ENCODE assay signal across 8 cellular contexts in genomic region chr4:139633661-139634060, GRCh38. TPM values are rescaled to one million over a fixed set of nuclear protein-coding genes. Genes with fewer than 3 reads are reported as not detected.
DNase-seq lines count a peak whose midpoint lies in the region; ATAC-seq and TF ChIP-seq lines count a peak whose summit lies in the region.

No MANE protein-coding gene starts in this region.

- ATAC-seq in activated T-cell treated with anti-CD3 and anti-CD28 coated beads, Interleukin-2, amount 50 U/mL, for 72 hours (replicated peaks in 1 of 2), result no peak
- ATAC-seq in HG03045 (IDR thresholded peaks at IDR 0.05; ENCODE audit: unreplicated experiment), result no peak

- CTCF ChIA-PET in A673 (lab: Charles Lee), result interaction anchor here (0.5 to 1.5 kb wide), 5 partner anchors 27 to 338 kb away, joined by 3 to 18 read pairs (median 5); no protein-coding TSS in a partner anchor
- CTCF ChIA-PET in activated naive CD4-positive, alpha-beta T cell treated with anti-CD3 and anti-CD28 coated beads for 36 hours (lab: Charles Lee), result interaction anchor here (1.1 kb wide), 1 partner anchor 31 kb away, joined by 3 read pairs; no protein-coding TSS in a partner anchor

- in situ Hi-C loops in brain microvascular endothelial cell (cut with HindIII; ENCODE audit: low pct_ligation_motif_present, low sequenced_read_pairs), result no loop called here

- no peaks in the 10 kb centered on the region for H3K27me3 ChIP-seq in A673 (replicated peaks; ENCODE audit: insufficient read depth, low read depth, low read length, poor library complexity)
- H3K27me3 ChIP-seq in HUES6 (ENCODE audit: control insufficient read depth, insufficient read depth, low read length), result peaks cover 35% of the 10 kb centered on the region; the same call in 1 of the 2 replicates
- H3K27me3 ChIP-seq in brain microvascular endothelial cell (replicated peaks), result no peaks in the 10 kb centered on the region
- no peaks in the 10 kb centered on the region for H3K27me3 ChIP-seq in vagina

- H3K27me3 Mint-ChIP-seq in activated T-cell treated with anti-CD3 and anti-CD28 coated beads, Interleukin-2, amount 50 U/mL, for 72 hours (ENCODE audit: low read depth), result peaks cover 41% of the 10 kb centered on the region
- peaks cover 13% of the 10 kb centered on the region for H3K27me3 Mint-ChIP-seq in activated naive CD4-positive, alpha-beta T cell treated with anti-CD3 and anti-CD28 coated beads for 36 hours (ENCODE audit: low read depth)

- H3K36me3 Mint-ChIP-seq in activated T-cell treated with anti-CD3 and anti-CD28 coated beads, Interleukin-2, amount 50 U/mL, for 72 hours (ENCODE audit: insufficient read depth in 2 of 2), result peaks cover 0 to 2% of the 10 kb centered on the region in 2 donors
- no peaks in the 10 kb centered on the region for H3K36me3 Mint-ChIP-seq in activated naive CD4-positive, alpha-beta T cell treated with anti-CD3 and anti-CD28 coated beads for 36 hours (ENCODE audit: low read depth)

- peaks cover 3 to 4% of the 10 kb centered on the region in 2 donors for H3K9me3 Mint-ChIP-seq in activated T-cell treated with anti-CD3 and anti-CD28 coated beads, Interleukin-2, amount 50 U/mL, for 72 hours
- H3K9me3 Mint-ChIP-seq in activated naive CD4-positive, alpha-beta T cell treated with anti-CD3 and anti-CD28 coated beads for 36 hours, result peaks cover 10% of the 10 kb centered on the region

- H3K36me3 ChIP-seq in A673 (ENCODE audit: insufficient read depth, low read length, poor library complexity, severe bottlenecking) (no peaks in the 10 kb centered on the region), HUES6 (ENCODE audit: control insufficient read depth, insufficient read depth, low read length) (no peaks in the 10 kb centered on the region), brain microvascular endothelial cell (replicated peaks) (no peaks in the 10 kb centered on the region), vagina (no peaks in the 10 kb centered on the region)

- no TSS peak for BruUV-seq in A673 (replicated peaks; lab: Mats Ljungman, UMichigan)

- intact Hi-C loops in A673 (cut with micrococcal nuclease; ENCODE audit: unreplicated experiment) (no loop called here), vagina (cut with DNase I) (loop anchor here (10.0 kb wide), 1 partner anchor 139 kb away; no protein-coding TSS in a partner anchor)
- intact Hi-C loops in activated naive CD4-positive, alpha-beta T cell treated with anti-CD3 and anti-CD28 coated beads for 36 hours (cut with micrococcal nuclease), result no loop called here

- POLR2A ChIA-PET in A673 (lab: Charles Lee; ENCODE audit: low non-redundant PET), result interaction anchor here (0.6 kb wide), 1 partner anchor 111 kb away, joined by 3 read pairs; no protein-coding TSS in a partner anchor

- H3K4me3 ChIP-seq in A673 (ENCODE audit: low read depth, low read length, poor library complexity, severe bottlenecking), result no peak overlapping the region
- peak overlapping the region; percentile 30 for H3K4me3 ChIP-seq in HUES6 (ENCODE audit: low read depth, low read length)
- H3K4me3 ChIP-seq in brain microvascular endothelial cell (ENCODE audit: low read depth, low read length), result peak overlapping the region; percentile 17
- H3K4me3 ChIP-seq in vagina, result peak overlapping the region; percentile 26 to 32

- no peak overlapping the region for H3K4me3 Mint-ChIP-seq in activated T-cell treated with anti-CD3 and anti-CD28 coated beads, Interleukin-2, amount 50 U/mL, for 72 hours
- no peak overlapping the region for H3K4me3 Mint-ChIP-seq in activated naive CD4-positive, alpha-beta T cell treated with anti-CD3 and anti-CD28 coated beads for 36 hours

- TF ChIP-seq POLR2A in vagina (IDR thresholded peaks at IDR 0.05), result no peak

- H3K9me3 ChIP-seq in A673 (ENCODE audit: low read depth, low read length, poor library complexity, severe bottlenecking), result no peaks in the 10 kb centered on the region
- H3K9me3 ChIP-seq in HUES6 (ENCODE audit: control insufficient read depth, insufficient read depth, low read depth, low read length), result peaks cover 11% of the 10 kb centered on the region
- H3K9me3 ChIP-seq in vagina, result no peaks in the 10 kb centered on the region

- H3K27ac ChIP-seq in A673 (ENCODE audit: low read depth, low read length, poor library complexity, severe bottlenecking) (no peak overlapping the region), HUES6 (ENCODE audit: low read depth, low read length) (no peak overlapping the region), brain microvascular endothelial cell (no peak overlapping the region), vagina (no peak overlapping the region)

- TF ChIP-seq CTCF in A673 (conservative IDR thresholded peaks at IDR 0.05; ENCODE audit: low read depth, low read length) (peak; percentile 67), brain microvascular endothelial cell (IDR thresholded peaks at IDR 0.05; ENCODE audit: low read depth, low read length, missing control alignments) (peak; percentile 75), vagina (IDR thresholded peaks at IDR 0.05) (peak; percentile 5 to 32 (median 23))

- no peak overlapping the region for H3K27ac Mint-ChIP-seq in activated T-cell treated with anti-CD3 and anti-CD28 coated beads, Interleukin-2, amount 50 U/mL, for 72 hours
- H3K27ac Mint-ChIP-seq in activated naive CD4-positive, alpha-beta T cell treated with anti-CD3 and anti-CD28 coated beads for 36 hours, result no peak overlapping the region

- H3K9ac ChIP-seq in HUES6 (ENCODE audit: low read length), result no peak overlapping the region

- DNase-seq in A673 (ENCODE audit: low spot score) (peak; percentile 58), brain microvascular endothelial cell (peak; percentile 27), kidney tubule cell (ENCODE audit: low spot score) (peak; percentile 71), vagina (ENCODE audit: extremely low spot score in 2 of 2) (no peak)
- no peak for DNase-seq in activated T-cell treated with anti-CD3 and anti-CD28 coated beads, Interleukin-2, amount 50 U/mL, for 72 hours
- no peak for DNase-seq in activated naive CD4-positive, alpha-beta T cell treated with anti-CD3 and anti-CD28 coated beads for 36 hours

- H3K4me1 ChIP-seq in A673 (ENCODE audit: insufficient read depth, low read length, poor library complexity, severe bottlenecking) (peaks cover 17% of the 10 kb centered on the region), HUES6 (ENCODE audit: control insufficient read depth, insufficient read depth, low read length) (peaks cover 7% of the 10 kb centered on the region), vagina (no peaks in the 10 kb centered on the region)

- H3K4me1 Mint-ChIP-seq in activated T-cell treated with anti-CD3 and anti-CD28 coated beads, Interleukin-2, amount 50 U/mL, for 72 hours (ENCODE audit: low read depth), result no peaks in the 10 kb centered on the region
- H3K4me1 Mint-ChIP-seq in activated naive CD4-positive, alpha-beta T cell treated with anti-CD3 and anti-CD28 coated beads for 36 hours (ENCODE audit: low read depth), result no peaks in the 10 kb centered on the region

RNA-seq across cellular contexts. Expression of gene MGST2, which starts 32.0 kb away (rescaled TPM):
- total RNA-seq in A673 (2021) (7.0 and 8.6 TPM in 2 replicates), vagina (78.3 TPM)
- 10 to 100 TPM in 1 of 2 donors, 1 to 10 TPM in 1; 8.2 to 17.6 TPM for total RNA-seq in activated T-cell treated with anti-CD3 and anti-CD28 coated beads, Interleukin-2, amount 50 U/mL, for 72 hours
- 1 to 10 TPM; 5.4 to 6.2 TPM for total RNA-seq in activated naive CD4-positive, alpha-beta T cell treated with anti-CD3 and anti-CD28 coated beads for 36 hours

Comparison
In these comparisons a context has a peak if more than half of its experiments do, and no peak if none do; other contexts are left out.
1. DNase-seq: peak in A673 (single experiment), brain microvascular endothelial cell (single experiment) and kidney tubule cell (single experiment); none in vagina (0 of 2), activated T-cell treated with anti-CD3 and anti-CD28 coated beads, Interleukin-2, amount 50 U/mL, for 72 hours (0 of 2) and activated naive CD4-positive, alpha-beta T cell treated with anti-CD3 and anti-CD28 coated beads for 36 hours (single experiment).
2. CTCF ChIP-seq: peak in every context shown above with its lines; median percentile 75 in brain microvascular endothelial cell; 67 in A673; 23 in vagina.